In the genomic region with DNA sequence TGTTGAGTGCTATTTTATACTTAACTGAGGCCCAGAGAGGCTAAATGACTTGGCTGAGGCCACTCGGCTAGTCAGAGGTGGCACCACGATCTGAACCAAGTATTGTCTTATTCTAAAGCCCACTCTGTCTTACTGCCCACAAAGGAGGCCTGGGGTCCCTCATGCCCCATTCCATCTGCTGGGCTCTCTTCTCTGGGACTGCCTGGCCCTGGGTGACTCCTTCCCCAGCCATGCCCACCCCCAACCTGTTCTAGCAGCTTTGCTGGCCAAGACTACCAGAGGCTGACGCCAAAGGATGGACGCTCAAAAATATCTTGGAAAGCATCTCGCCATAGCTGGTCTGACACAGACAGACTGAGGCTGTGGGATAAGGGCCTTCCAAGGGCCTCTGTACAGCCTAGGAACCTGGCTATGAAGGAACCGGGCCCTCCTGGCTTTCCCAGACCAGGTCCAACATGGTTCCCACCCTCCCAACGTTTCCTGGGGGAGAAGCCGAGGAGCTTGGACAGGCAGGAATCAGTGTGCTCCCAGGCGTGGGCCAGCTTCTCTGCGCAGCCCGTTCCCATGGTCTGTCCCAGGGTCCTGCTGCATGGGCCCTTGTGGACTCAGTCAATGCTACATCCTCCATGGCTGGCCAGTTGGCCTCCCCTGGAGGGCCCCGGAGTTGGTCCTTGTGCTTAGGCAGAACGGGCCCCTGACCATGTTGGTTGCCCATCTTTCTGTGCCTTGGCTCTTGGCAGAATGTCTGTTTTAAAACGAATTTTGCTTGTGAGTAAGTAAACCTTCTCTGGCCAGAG, we compare ENCODE assay signal across 27 cellular contexts.
"Had no signal": no experiment of that assay in that cellular context is flagged by ENCODE, and none has a peak within 500 bp of the region (broad histone marks: within the 10 kb centered on the region; RNA-seq: fewer than 3 reads in every experiment).

No MANE protein-coding gene starts in this region.

- H3K36me3 ChIP-seq: brain microvascular endothelial cell, gastrocnemius medialis, WERI-Rb-1 had no signal

- H3K9me3 Mint-ChIP-seq: activated B cell treated with CpG ODN at 0.5 μM for 24 hours; activated CD8-positive, alpha-beta T cell treated with anti-CD3 and anti-CD28 coated beads for 36 hours; activated T-cell treated with anti-CD3 and anti-CD28 coated beads, Interleukin-2, amount 50 U/mL, for 4 hours; activated T-helper 17 cell treated with anti-CD3 and anti-CD28 coated beads, Interleukin-2, amount 50 U/mL, for 72 hours; T-helper 2 cell treated with Interferon-gamma antibody and Interleukin-4, amounts not matched to agents 5 μg/mL and 100 μg/mL, for 36 hours had no signal

- H3K27me3 ChIP-seq: brain microvascular endothelial cell, foreskin keratinocyte, gastrocnemius medialis had no signal

- H3K27ac ChIP-seq: brain microvascular endothelial cell, foreskin keratinocyte, gastrocnemius medialis, WERI-Rb-1 had no signal

- H3K4me3 ChIP-seq: gastrocnemius medialis had no signal

- H3K4me1 ChIP-seq: foreskin keratinocyte, gastrocnemius medialis had no signal

- DNase-seq: activated B cell treated with CpG ODN at 0.5 μM for 24 hours; activated CD4-positive, alpha-beta T cell treated with anti-CD3 and anti-CD28 coated beads for 48 hours; activated CD4-positive, alpha-beta T cell treated with anti-CD3 and anti-CD28 coated beads, Interleukin-2, amount 50 U/mL, for 1 hour; activated CD4-positive, alpha-beta T cell treated with anti-CD3 and anti-CD28 coated beads, Interleukin-2, amount 50 U/mL, for 48 hours; activated CD8-positive, alpha-beta memory T cell treated with anti-CD3 and anti-CD28 coated beads for 24 hours; activated CD8-positive, alpha-beta T cell treated with anti-CD3 and anti-CD28 coated beads for 36 hours; activated effector memory CD4-positive, alpha-beta T cell treated with Interleukin-2 at 50 U/mL for 16 hours; activated gamma-delta T cell treated with Interleukin-2 at 50 U/mL for 16 hours; activated naive CD4-positive, alpha-beta T cell treated with anti-CD3 and anti-CD28 coated beads, Interleukin-2, amount 50 U/mL, for 16 hours; activated naive CD4-positive, alpha-beta T cell treated with Interleukin-2 at 50 U/mL for 16 hours; activated T-cell treated with anti-CD3 and anti-CD28 coated beads, Interleukin-2, amount 50 U/mL, for 4 hours; amniotic stem cell; anterior cingulate cortex; brain microvascular endothelial cell; caudate nucleus; cortex of kidney; effector CD8-positive, alpha-beta T cell; foreskin keratinocyte; gastrocnemius medialis; T-helper 1 cell; T-helper 17 cell; T1000; WERI-Rb-1 had no signal

- H3K4me1 Mint-ChIP-seq: activated B cell treated with CpG ODN at 0.5 μM for 24 hours; activated T-helper 17 cell treated with anti-CD3 and anti-CD28 coated beads, Interleukin-2, amount 50 U/mL, for 72 hours had no signal

- H3K9me3 ChIP-seq: gastrocnemius medialis had no signal

- H3K4me3 Mint-ChIP-seq: activated B cell treated with CpG ODN at 0.5 μM for 24 hours; activated CD8-positive, alpha-beta T cell treated with anti-CD3 and anti-CD28 coated beads for 36 hours; activated naive CD8-positive, alpha-beta T cell; activated T-cell treated with anti-CD3 and anti-CD28 coated beads, Interleukin-2, amount 50 U/mL, for 4 hours; activated T-helper 17 cell treated with anti-CD3 and anti-CD28 coated beads, Interleukin-2, amount 50 U/mL, for 72 hours; T-helper 17 cell; T-helper 2 cell treated with Interferon-gamma antibody and Interleukin-4, amounts not matched to agents 5 μg/mL and 100 μg/mL, for 36 hours had no signal

- H3K27ac Mint-ChIP-seq: activated B cell treated with CpG ODN at 0.5 μM for 24 hours; activated CD8-positive, alpha-beta T cell treated with anti-CD3 and anti-CD28 coated beads for 36 hours; activated naive CD8-positive, alpha-beta T cell; activated T-helper 17 cell treated with anti-CD3 and anti-CD28 coated beads, Interleukin-2, amount 50 U/mL, for 72 hours; T-helper 17 cell; T-helper 2 cell treated with Interferon-gamma antibody and Interleukin-4, amounts not matched to agents 5 μg/mL and 100 μg/mL, for 36 hours had no signal

- ATAC-seq: activated CD8-positive, alpha-beta T cell treated with anti-CD3 and anti-CD28 coated beads for 36 hours; activated T-cell treated with anti-CD3 and anti-CD28 coated beads, Interleukin-2, amount 50 U/mL, for 4 hours; activated T-helper 17 cell treated with anti-CD3 and anti-CD28 coated beads, Interleukin-2, amount 50 U/mL, for 72 hours; esophagus mucosa; foreskin keratinocyte; gastrocnemius medialis; T-helper 17 cell had no signal
